9 cellular contexts compared by ENCODE assay signal in genomic region chr1:66336641-66336991, GRCh38.
DNase-seq lines count a peak whose midpoint lies in the region; ATAC-seq and TF ChIP-seq lines count a peak whose summit lies in the region.
"Had no signal": no experiment of that assay in that cellular context is flagged by ENCODE, and none has a peak within 500 bp of the region (broad histone marks: within the 10 kb centered on the region; RNA-seq: fewer than 3 reads in every experiment).

No MANE protein-coding gene starts in this region.

- peaks cover 22% of the 10 kb centered on the region for H3K4me1 ChIP-seq in ectodermal cell (ENCODE audit: control insufficient read depth, insufficient read depth, low read length)
- peaks cover 0 to 34% (median 23%) of the 10 kb centered on the region in 4 donors for H3K4me1 ChIP-seq in sigmoid colon

- H3K27ac ChIP-seq in ectodermal cell (ENCODE audit: insufficient read depth, low read depth, low read length, poor library complexity, severe bottlenecking): peak overlapping the region; percentile 58
- H3K27ac ChIP-seq in sigmoid colon: peak overlapping the region; percentile 50 to 89 (median 78)
- H3K27ac ChIP-seq: PC-9 had no signal

- H3K9me3 ChIP-seq in ectodermal cell (ENCODE audit: control insufficient read depth, low read length) (no peaks in the 10 kb centered on the region), sigmoid colon (no peaks in the 10 kb centered on the region)

- 86 to 94% methylated on average over 2 of the region's 2 CpGs for WGBS in ectodermal cell, 2 experiments
- 73 to 91% methylated on average over 2 of the region's 2 CpGs for WGBS in sigmoid colon, 2 donors

- H3K4me3 ChIP-seq in GM12864 (ENCODE audit: low read depth, low read length) (peak overlapping the region; percentile 60), ectodermal cell (ENCODE audit: insufficient read depth, low read depth, low read length) (no peak overlapping the region), sigmoid colon (no peak overlapping the region)
- H3K4me3 ChIP-seq: PC-9 had no signal

- TF ChIP-seq POLR2A in sigmoid colon (IDR thresholded peaks at IDR 0.05): no peak

- ATAC-seq in GM21367 (IDR thresholded peaks at IDR 0.05; ENCODE audit: unreplicated experiment): no peak

- H3K27me3 ChIP-seq in ectodermal cell (ENCODE audit: control insufficient read depth, insufficient read depth, low read length, poor library complexity, severe bottlenecking): peaks cover 5% of the 10 kb centered on the region
- H3K27me3 ChIP-seq in sigmoid colon: no peaks in the 10 kb centered on the region

- DNase-seq in GM12864 (ENCODE audit: low read depth) (no peak), MV-4-11 (lab: John Stamatoyannopoulos, UW) (peak; percentile 49), sigmoid colon (no peak), NCI-H774 (lab: John Stamatoyannopoulos, UW) (no peak), NCI-H345 treated with DMSO at 0.1 percent for 48 hours (lab: John Stamatoyannopoulos, UW; ENCODE audit: unreplicated experiment) (no peak), putamen (ENCODE audit: low spot score) (no peak)
- DNase-seq: PC-9 had no signal

- intact Hi-C loops in sigmoid colon (cut with DNase I): no loop called here

- TF ChIP-seq EP300 in sigmoid colon (IDR thresholded peaks at IDR 0.05): no peak

- TF ChIP-seq CTCF in GM12864 (IDR thresholded peaks at IDR 0.05; ENCODE audit: low read depth, low read length, missing control alignments) (no peak), sigmoid colon (IDR thresholded peaks at IDR 0.05) (no peak)

- H3K36me3 ChIP-seq in ectodermal cell (ENCODE audit: control insufficient read depth, insufficient read depth, low read length) (no peaks in the 10 kb centered on the region), sigmoid colon (no peaks in the 10 kb centered on the region)
